In genomic region chr1:203402609-203403337, GRCh38 we compare ENCODE assay signal across 11 cellular contexts. TPM values are rescaled to one million over a fixed set of nuclear protein-coding genes. Genes with fewer than 3 reads are reported as not detected.
DNase-seq lines count a peak whose midpoint lies in the region; ATAC-seq, FAIRE-seq and TF ChIP-seq lines count a peak whose summit lies in the region.
"Had no signal": no experiment of that assay in that cellular context is flagged by ENCODE, and none has a peak within 500 bp of the region (broad histone marks: within the 10 kb centered on the region; RNA-seq: fewer than 3 reads in every experiment).

No MANE protein-coding gene starts in this region.

- H3K9me3 ChIP-seq in endothelial cell of umbilical vein (replicated peaks; ENCODE audit: control insufficient read depth, insufficient read depth, low read length) (no peaks in the 10 kb centered on the region), muscle layer of duodenum (ENCODE audit: control insufficient read depth in 1 of 2, low read length in 2 of 2) (no peaks in the 10 kb centered on the region)

- H4K20me1 ChIP-seq in endothelial cell of umbilical vein (replicated peaks; ENCODE audit: control insufficient read depth, extremely low read depth, insufficient read depth, low read length) = no peaks in the 10 kb centered on the region

- H3K9me3 Mint-ChIP-seq in stimulated activated effector memory CD8-positive, alpha-beta T cell treated with anti-CD3 and anti-CD28 coated beads, Interleukin-12 subunit alpha, Interleukin-12 subunit beta, amount 100 ng/mL, for 72 hours = no peaks in the 10 kb centered on the region

- no TSS peak for BruUV-seq in endothelial cell of umbilical vein (replicated peaks; lab: Mats Ljungman, UMichigan)

- no peaks in the 10 kb centered on the region for H3K4me1 Mint-ChIP-seq in stimulated activated effector memory CD8-positive, alpha-beta T cell treated with anti-CD3 and anti-CD28 coated beads, Interleukin-12 subunit alpha, Interleukin-12 subunit beta, amount 100 ng/mL, for 72 hours

- peak overlapping the region; percentile 17 for H3K4me2 ChIP-seq in endothelial cell of umbilical vein (ENCODE audit: insufficient read depth, low read length)

- H3K27ac ChIP-seq in endothelial cell of umbilical vein (ENCODE audit: insufficient read depth, low read depth, low read length) (no peak overlapping the region), muscle layer of duodenum (ENCODE audit: low read length) (peak overlapping the region; percentile 70)

- dilution Hi-C loops in endothelial cell of umbilical vein (cut with MboI; ENCODE audit: extremely low pct_ligation_motif_present, low sequenced_read_pairs) = no loop called here

- H2AFZ ChIP-seq in endothelial cell of umbilical vein (ENCODE audit: low read depth, low read length) = no peak overlapping the region

- POLR2A ChIA-PET in endothelial cell of umbilical vein (lab: Charles Lee) = no interaction called here

- no peak overlapping the region for H3K27ac Mint-ChIP-seq in stimulated activated effector memory CD8-positive, alpha-beta T cell treated with anti-CD3 and anti-CD28 coated beads, Interleukin-12 subunit alpha, Interleukin-12 subunit beta, amount 100 ng/mL, for 72 hours

- no peak overlapping the region for H3K4me3 ChIP-seq in endothelial cell of umbilical vein (replicated peaks in 1 of 3; ENCODE audit: insufficient read depth in 1 of 3, low read depth in 1 of 3, low read length in 3 of 3)
- no peak overlapping the region for H3K4me3 ChIP-seq in muscle layer of duodenum (ENCODE audit: low read depth in 1 of 2, low read length in 2 of 2)

- H3K27me3 ChIP-seq in endothelial cell of umbilical vein (ENCODE audit: control insufficient read depth in 2 of 2, insufficient read depth in 2 of 2, low read length in 2 of 2) (peaks cover 2 to 4% of the 10 kb centered on the region in 2 experiments), muscle layer of duodenum (ENCODE audit: low read depth, low read length) (no peaks in the 10 kb centered on the region)

- CTCF ChIA-PET in endothelial cell of umbilical vein (lab: Charles Lee) = interaction anchor here (1.1 to 1.2 kb wide), 2 partner anchors 38 to 136 kb away, joined by 3 to 5 read pairs; no protein-coding TSS in a partner anchor

- H3K36me3 ChIP-seq in endothelial cell of umbilical vein (ENCODE audit: control insufficient read depth in 2 of 2, extremely low read depth in 1 of 2, insufficient read depth in 2 of 2, low read length in 2 of 2) = no peaks in the 10 kb centered on the region
- no peaks in the 10 kb centered on the region for H3K36me3 ChIP-seq in muscle layer of duodenum (ENCODE audit: control insufficient read depth in 1 of 2, insufficient read depth in 2 of 2, low read length in 2 of 2)

- H3K9ac ChIP-seq in endothelial cell of umbilical vein (replicated peaks; ENCODE audit: extremely low read depth, insufficient read depth, low read length) = no peak overlapping the region

- intact Hi-C loops in Right ventricle myocardium inferior (cut with DNase I) (loop anchor here (5.0 kb wide), 1 partner anchor 35 kb away; no protein-coding TSS in a partner anchor), cardiac septum (cut with DNase I) (no loop called here), endothelial cell of umbilical vein (cut with micrococcal nuclease) (no loop called here)

- DNase-seq in Right ventricle myocardium inferior (ENCODE audit: missing footprints) (no peak), cardiac septum (ENCODE audit: low spot score) (no peak), endothelial cell of umbilical vein (ENCODE audit: low read depth, low spot score) (peak; percentile 66), NCI-H226 (no peak), islet precursor cell (no peak), HUDEP-2 (lab: John Stamatoyannopoulos, UW; ENCODE audit: unreplicated experiment in 76 of 76) (no peak)
- no peak for DNase-seq in stimulated activated effector memory CD8-positive, alpha-beta T cell treated with anti-CD3 and anti-CD28 coated beads, Interleukin-12 subunit alpha, Interleukin-12 subunit beta, amount 100 ng/mL, for 72 hours (ENCODE audit: low spot score in 2 of 2)
- DNase-seq: NCI-H1105 had no signal

- H3K9me1 ChIP-seq in endothelial cell of umbilical vein (replicated peaks; ENCODE audit: control insufficient read depth, extremely low read depth, insufficient read depth, low read length) = no peaks in the 10 kb centered on the region

- FAIRE-seq in endothelial cell of umbilical vein (lab: Jason Lieb, UNC) = peak; percentile 67
- FAIRE-seq: A204.1 had no signal

- no peak for TF ChIP-seq CTCF in endothelial cell of umbilical vein (IDR thresholded peaks at IDR 0.05; ENCODE audit: extremely low read depth in 1 of 2, insufficient read depth in 1 of 2, low read depth in 1 of 2, low read length in 2 of 2)

- H3K36me3 Mint-ChIP-seq in stimulated activated effector memory CD8-positive, alpha-beta T cell treated with anti-CD3 and anti-CD28 coated beads, Interleukin-12 subunit alpha, Interleukin-12 subunit beta, amount 100 ng/mL, for 72 hours = no peaks in the 10 kb centered on the region

- H3K4me3 Mint-ChIP-seq in stimulated activated effector memory CD8-positive, alpha-beta T cell treated with anti-CD3 and anti-CD28 coated beads, Interleukin-12 subunit alpha, Interleukin-12 subunit beta, amount 100 ng/mL, for 72 hours = no peak overlapping the region

- peaks cover 6% of the 10 kb centered on the region for H3K4me1 ChIP-seq in endothelial cell of umbilical vein (ENCODE audit: control insufficient read depth, extremely low read depth, insufficient read depth, low read length)
- H3K4me1 ChIP-seq in muscle layer of duodenum (ENCODE audit: control insufficient read depth in 1 of 2, insufficient read depth in 2 of 2, low read length in 2 of 2) = peaks cover 12 to 29% of the 10 kb centered on the region in 2 donors

- no peaks in the 10 kb centered on the region for H3K79me2 ChIP-seq in endothelial cell of umbilical vein (ENCODE audit: control insufficient read depth, insufficient read depth, low read length)

- peak; percentile 79 for ATAC-seq in Right ventricle myocardium inferior
- ATAC-seq in stimulated activated effector memory CD8-positive, alpha-beta T cell treated with anti-CD3 and anti-CD28 coated beads, Interleukin-12 subunit alpha, Interleukin-12 subunit beta, amount 100 ng/mL, for 72 hours = no peak

- TF ChIP-seq POLR2A in endothelial cell of umbilical vein (IDR thresholded peaks at IDR 0.05; ENCODE audit: low read depth, low read length) = no peak

TF ChIP-seq in endothelial cell of umbilical vein, 7 proteins besides CTCF, POLR2A, EP300 and RAD21:
- TF ChIP-seq JUN (IDR thresholded peaks at IDR 0.05; ENCODE audit: borderline replicate concordance, insufficient read depth, insufficient read length, low read depth) (peak; percentile 16), FOS (IDR thresholded peaks at IDR 0.05; ENCODE audit: borderline replicate concordance, insufficient read depth, low read length) (peak; percentile 32), GATA2 (IDR thresholded peaks at IDR 0.05; ENCODE audit: insufficient read depth, insufficient read length, low read depth, low read length) (no peak), POLR2AphosphoS5 (IDR thresholded peaks at IDR 0.05; ENCODE audit: insufficient read depth, low read depth, low read length) (no peak), MYC (IDR thresholded peaks at IDR 0.05; ENCODE audit: low read depth, low read length) (no peak), MAX (IDR thresholded peaks at IDR 0.05; ENCODE audit: insufficient read depth, insufficient read length) (no peak)

RNA-seq across cellular contexts. Expression of gene FMOD, which starts 51.9 kb away (rescaled TPM):
- total RNA-seq in Right ventricle myocardium inferior (7.7 TPM), cardiac septum (66.0 TPM), endothelial cell of umbilical vein (0.11 TPM in 1 of 2 replicates, not detected in the other)
- polyA plus RNA-seq in endothelial cell of umbilical vein = 0.10 and 0.12 TPM in 2 replicates
- polyA plus RNA-seq in endothelial cell of umbilical vein (2011; cell fraction: cytosol; rRNA removed) = 0.09 and 0.14 TPM in 2 replicates
- polyA plus RNA-seq in endothelial cell of umbilical vein (2011; cell fraction: nucleus; rRNA removed) = 0.06 TPM in 1 of 2 replicates, not detected in the other
- 0.41 and 0.94 TPM in 2 replicates for polyA plus RNA-seq in endothelial cell of umbilical vein (2012)
- 0.23 TPM in 1 of 2 replicates, not detected in the other for polyA minus RNA-seq in endothelial cell of umbilical vein
- polyA minus RNA-seq in endothelial cell of umbilical vein (2011; cell fraction: cytosol; rRNA and poly(A)+ RNA removed) = not detected
- not detected in 2 replicates for polyA minus RNA-seq in endothelial cell of umbilical vein (2011; cell fraction: nucleus; rRNA and poly(A)+ RNA removed)
- total RNA-seq: mononuclear cell had no signal
